ENCODE assay signal across 8 cellular contexts in genomic region chr1:184982002-184982954, GRCh38. TPM values are rescaled to one million over a fixed set of nuclear protein-coding genes. Genes with fewer than 3 reads are reported as not detected.
DNase-seq lines count a peak whose midpoint lies in the region; TF ChIP-seq lines count a peak whose summit lies in the region.

No MANE protein-coding gene starts in this region.

- H3K27me3 Mint-ChIP-seq in HFFc6 (ENCODE audit: insufficient read depth): peaks cover 3% of the 10 kb centered on the region; the same call in 1 of the 2 replicates

- no peak for TF ChIP-seq EP300 in SK-N-SH (IDR thresholded peaks at IDR 0.05; ENCODE audit: borderline replicate concordance in 1 of 2, low read depth in 1 of 2, low read length in 1 of 2)

- DNase-seq in HFFc6 (peak; percentile 56), MV-4-11 (lab: John Stamatoyannopoulos, UW) (peak; percentile 79), SK-N-SH (peak; percentile 65), head of caudate nucleus (peak; percentile 19 to 83 (median 60)), pulmonary artery endothelial cell (ENCODE audit: low read depth, low spot score) (peak; percentile 19), cerebellar nuclear complex (lab: John Stamatoyannopoulos, UW) (no peak)
- DNase-seq in activated naive CD4-positive, alpha-beta T cell (lab: John Stamatoyannopoulos, UW): peak; percentile 13 to 53 (median 38)

- no peaks in the 10 kb centered on the region for H3K79me2 ChIP-seq in SK-N-SH (ENCODE audit: insufficient read depth)

- H3K36me3 Mint-ChIP-seq in HFFc6 (ENCODE audit: low read depth): no peaks in the 10 kb centered on the region

- intact Hi-C loops in head of caudate nucleus (cut with DNase I): no loop called here

- POLR2A ChIA-PET in SK-N-SH (lab: Yijun Ruan, JAX): interaction anchor here (1.0 kb wide), 1 partner anchor 177 kb away, joined by 3 read pairs; no protein-coding TSS in a partner anchor

- no peak overlapping the region for H3K4me2 ChIP-seq in SK-N-SH

- peak; percentile 93 for TF ChIP-seq CTCF in GM12872 (IDR thresholded peaks at IDR 0.05; ENCODE audit: insufficient read depth, low read depth, low read length)
- TF ChIP-seq CTCF in HFFc6 (IDR thresholded peaks at IDR 0.05): peak; percentile 95
- TF ChIP-seq CTCF in SK-N-SH (IDR thresholded peaks at IDR 0.05): peak; percentile 93

- no peak overlapping the region for H3K4me3 Mint-ChIP-seq in HFFc6

- no peak overlapping the region; a peak in 1 of 4 replicates for H3K27ac ChIP-seq in SK-N-SH (ENCODE audit: low read depth in 2 of 2, low read length in 1 of 2)

- no peaks in the 10 kb centered on the region for H3K4me1 ChIP-seq in SK-N-SH (ENCODE audit: control insufficient read depth in 1 of 2, insufficient read depth in 2 of 2, low read depth in 1 of 2, low read length in 1 of 2)

- peaks cover 10% of the 10 kb centered on the region; the same call in 1 of the 2 replicates for H3K4me1 Mint-ChIP-seq in HFFc6 (ENCODE audit: low read depth)

- no peak overlapping the region for H3K4me3 ChIP-seq in SK-N-SH (ENCODE audit: low read depth in 2 of 2, low read length in 1 of 2)

- 51% methylated on average over 14 of the region's 14 CpGs for WGBS in SK-N-SH (ENCODE audit: low lambda C conversion rate)

- TF ChIP-seq RAD21 in SK-N-SH (IDR thresholded peaks at IDR 0.05; ENCODE audit: low read length): peak; percentile 83

- H3K36me3 ChIP-seq in SK-N-SH (replicated peaks in 1 of 2; ENCODE audit: control insufficient read depth in 1 of 2, insufficient read depth in 2 of 2, low read length in 1 of 2): no peaks in the 10 kb centered on the region

- H3K9me3 ChIP-seq in SK-N-SH: no peaks in the 10 kb centered on the region

- no peaks in the 10 kb centered on the region for H4K20me1 ChIP-seq in SK-N-SH (ENCODE audit: insufficient read depth)

- CTCF ChIA-PET in SK-N-SH (lab: Yijun Ruan, JAX): interaction anchor here (0.6 to 3.3 kb wide), 18 partner anchors 9 to 282 kb away, joined by 3 to 58 read pairs (median 4); no protein-coding TSS in a partner anchor

- no peaks in the 10 kb centered on the region for H3K9me3 Mint-ChIP-seq in HFFc6

- H3K27me3 ChIP-seq in SK-N-SH (ENCODE audit: insufficient read depth): no peaks in the 10 kb centered on the region

- no peaks in the 10 kb centered on the region for H3F3A ChIP-seq in SK-N-SH (replicated peaks; ENCODE audit: insufficient read depth)

- no peaks in the 10 kb centered on the region for H3K9me2 ChIP-seq in SK-N-SH

- H3K27ac Mint-ChIP-seq in HFFc6: no peak overlapping the region

- H2AFZ ChIP-seq in SK-N-SH (ENCODE audit: low read depth): peak overlapping the region; percentile 27

- no peak overlapping the region for H3K9ac ChIP-seq in SK-N-SH

TF ChIP-seq in SK-N-SH, 30 proteins besides CTCF, POLR2A, EP300 and RAD21:
- no peak for TF ChIP-seq RFX5 (IDR thresholded peaks at IDR 0.05; ENCODE audit: low read length)
- TF ChIP-seq MEF2A (IDR thresholded peaks at IDR 0.05; ENCODE audit: borderline replicate concordance, low read depth): no peak
- TF ChIP-seq ZBTB33 (IDR thresholded peaks at IDR 0.05; ENCODE audit: borderline replicate concordance, low read depth): no peak
- no peak for TF ChIP-seq REST (IDR thresholded peaks at IDR 0.05; ENCODE audit: low read depth, low read length)
- no peak for TF ChIP-seq RXRA (IDR thresholded peaks at IDR 0.05; ENCODE audit: borderline replicate concordance, low read depth)
- TF ChIP-seq CHD2 (IDR thresholded peaks at IDR 0.05; ENCODE audit: low read length, partially characterized antibody): no peak
- TF ChIP-seq FOSL2 (IDR thresholded peaks at IDR 0.05; ENCODE audit: borderline replicate concordance, low read depth): no peak
- no peak for TF ChIP-seq POLR2AphosphoS5 (IDR thresholded peaks at IDR 0.05; ENCODE audit: low read depth, low read length)
- no peak for TF ChIP-seq PBX3 (IDR thresholded peaks at IDR 0.05)
- peak; percentile 95 for TF ChIP-seq SMC3 (IDR thresholded peaks at IDR 0.05; ENCODE audit: low read depth, low read length)
- no peak for TF ChIP-seq ELF1 (IDR thresholded peaks at IDR 0.05)
- no peak for TF ChIP-seq GABPA (IDR thresholded peaks at IDR 0.05; ENCODE audit: low read depth)
- TF ChIP-seq JUND (IDR thresholded peaks at IDR 0.05): no peak
- peak; percentile 40; the same call in 1 of the 2 replicates for TF ChIP-seq TCF12 (IDR thresholded peaks at IDR 0.05)
- no peak for TF ChIP-seq IRF3 (IDR thresholded peaks at IDR 0.05; ENCODE audit: low read depth, low read length)
- TF ChIP-seq NFIC (IDR thresholded peaks at IDR 0.05; ENCODE audit: borderline replicate concordance): no peak

RNA-seq across cellular contexts. Expression of gene NIBAN1, which starts 8.0 kb away (rescaled TPM):
- total RNA-seq in HFFc6 (2021; fragmentation: NEBNext Ultra II Directional; extraction: Animal tissue kit (Norgen Biotek cat#: 25700)): 10 to 100 TPM; 13.2 to 29.8 (median 27.6) TPM
- 23.9 and 25.4 TPM in 2 replicates for polyA plus RNA-seq in SK-N-SH (2012; rRNA removed)
- 28.2 and 28.7 TPM in 2 replicates for polyA plus RNA-seq in SK-N-SH (2012; cell fraction: cytosol; rRNA removed)
- 23.2 and 28.5 TPM in 2 replicates for polyA plus RNA-seq in SK-N-SH (2012; cell fraction: nucleus; rRNA removed)
- total RNA-seq in pulmonary artery endothelial cell: 12.3 and 14.9 TPM in 2 replicates

Comparison
In these comparisons a context has a peak if more than half of its experiments do, and no peak if none do; other contexts are left out.
1. DNase-seq: peak in HFFc6 (single experiment), MV-4-11 (single experiment), SK-N-SH (single experiment), activated naive CD4-positive, alpha-beta T cell (4 of 4), head of caudate nucleus (42 of 42) and pulmonary artery endothelial cell (single experiment); none in cerebellar nuclear complex (0 of 2).
2. Peak in every context shown above with its lines, with median percentiles within 50 percentile points of each other: CTCF ChIP-seq.